Comparison of ENCODE assay signal across 10 cellular contexts in the genomic region with DNA sequence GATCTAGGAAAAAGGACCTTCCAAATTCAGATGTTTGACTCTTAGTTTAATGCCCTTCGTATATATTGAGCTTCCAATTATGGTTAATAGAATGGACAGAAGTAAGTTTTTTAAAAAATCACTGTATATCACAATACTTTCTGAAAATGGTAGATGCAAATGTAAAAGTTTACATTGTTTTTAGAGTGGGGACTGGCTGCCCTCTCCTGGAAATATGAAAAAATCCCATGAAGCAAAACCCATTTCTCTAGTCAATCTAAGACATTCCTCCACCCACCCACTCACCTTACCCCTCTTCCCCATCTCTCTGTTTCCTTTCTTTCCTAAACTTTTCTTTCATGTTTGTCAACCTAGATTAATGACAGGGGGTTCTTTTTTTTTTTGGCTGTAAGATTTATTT.
DNase-seq lines count a peak whose midpoint lies in the region; ATAC-seq, FAIRE-seq and TF ChIP-seq lines count a peak whose summit lies in the region.
"Had no signal": no experiment of that assay in that cellular context is flagged by ENCODE, and none has a peak within 500 bp of the region (broad histone marks: within the 10 kb centered on the region; RNA-seq: fewer than 3 reads in every experiment).

No MANE protein-coding gene starts in this region.

- no peaks in the 10 kb centered on the region for H3K79me2 ChIP-seq in GM12878 (ENCODE audit: control insufficient read depth, insufficient read depth, low read length)

- H3K27ac Mint-ChIP-seq in mesothelial cell of epicardium: no peak overlapping the region

- no peak overlapping the region for H3K27ac ChIP-seq in GM12878 (ENCODE audit: control insufficient read depth, insufficient read depth)

- no peaks in the 10 kb centered on the region for H3K4me1 ChIP-seq in GM12878 (ENCODE audit: control insufficient read depth, insufficient read depth, low read length)

- no peak overlapping the region for H3K4me3 Mint-ChIP-seq in mesothelial cell of epicardium

- TF ChIP-seq EP300 in GM12878 (IDR thresholded peaks at IDR 0.05; ENCODE audit: borderline replicate concordance in 1 of 2, control insufficient read depth in 1 of 2, low read depth in 2 of 2, low read length in 2 of 2): no peak

- no peaks in the 10 kb centered on the region for H3K36me3 ChIP-seq in GM12878 (ENCODE audit: control insufficient read depth in 2 of 2, insufficient read depth in 2 of 2, low read length in 1 of 2)

- ATAC-seq in GM12878: no peak
- no peak for ATAC-seq in GM21360 (IDR thresholded peaks at IDR 0.05; ENCODE audit: unreplicated experiment)

- WGBS in GM12878 (ENCODE audit: insufficient coverage, insufficient replicate concordance, low lambda C conversion rate, missing lambda C conversion rate): 0% methylated on average over 1 of the region's 1 CpG

- no peak for TF ChIP-seq POLR2A in GM12878 (IDR thresholded peaks at IDR 0.05; ENCODE audit: low read depth, low read length)

- CTCF ChIA-PET in GM12878 (lab: Yijun Ruan, JAX): interaction anchor here (0.7 to 3.3 kb wide), 27 partner anchors 10 to 1341 kb away, joined by 3 to 36 read pairs (median 6); no protein-coding TSS in a partner anchor

- no peak for DNase-seq in AG10803 (ENCODE audit: low read depth)
- peak; percentile 3 for DNase-seq in KBM-7
- DNase-seq in GM12878 (ENCODE audit: low read depth, low spot score): no peak
- DNase-seq in mesothelial cell of epicardium (ENCODE audit: low spot score in 2 of 2, unreplicated experiment in 2 of 2): no peak
- no peak for DNase-seq in activated effector memory CD4-positive, alpha-beta T cell treated with anti-CD3 and anti-CD28 coated beads, Interleukin-2, amount 50 U/mL, for 16 hours
- DNase-seq in GOT3 (lab: John Stamatoyannopoulos, UW): no peak
- DNase-seq in NCI-H446 (lab: John Stamatoyannopoulos, UW): no peak
- DNase-seq: cortex of kidney, NCI-H1436 treated with DMSO at 0.1 percent for 48 hours had no signal

- BruUV-seq in GM12878 (replicated peaks; lab: Mats Ljungman, UMichigan): no TSS peak

- no peak for FAIRE-seq in GM12878 (lab: Jason Lieb, UNC)

- POLR2A ChIA-PET in GM12878 (lab: Charles Lee): no interaction called here

- no peaks in the 10 kb centered on the region for H3K9me3 ChIP-seq in GM12878 (replicated peaks; ENCODE audit: control insufficient read depth, insufficient read depth, low read length)

- no peak overlapping the region for H3K4me2 ChIP-seq in GM12878 (ENCODE audit: control insufficient read depth, insufficient read depth)

- no peaks in the 10 kb centered on the region for H4K20me1 ChIP-seq in GM12878 (ENCODE audit: control insufficient read depth, insufficient read depth)

- no peaks in the 10 kb centered on the region for H3K36me3 Mint-ChIP-seq in mesothelial cell of epicardium

- peak; percentile 52 for TF ChIP-seq CTCF in AG10803 (conservative IDR thresholded peaks at IDR 0.05; ENCODE audit: low read length)
- TF ChIP-seq CTCF in GM12878 (IDR thresholded peaks at IDR 0.05 in 2 of 3, conservative IDR thresholded peaks at IDR 0.05 in 1 of 3; ENCODE audit: control insufficient read depth in 2 of 3, extremely low read depth in 1 of 3, insufficient read depth in 1 of 3, low read depth in 3 of 3, low read length in 3 of 3): peak in 2 of 3 experiments; percentile 7 to 44; a peak in 3 of 6 replicates
- peak; percentile 17 for TF ChIP-seq CTCF in mesothelial cell of epicardium (IDR thresholded peaks at IDR 0.05; ENCODE audit: unreplicated experiment)

- H3K27me3 Mint-ChIP-seq in mesothelial cell of epicardium (ENCODE audit: low read depth): no peaks in the 10 kb centered on the region

- in situ Hi-C loops in KBM-7 (cut with MboI; ENCODE audit: low pct_unique_long_range_greater_than_20kb, low sequenced_read_pairs) (loop anchor here (25.0 kb wide), 1 partner anchor 231 kb away; a partner anchor contains a TSS), GM12878 (cut with MboI) (loop anchor here (5.0 kb wide), 4 partner anchors 241 to 1241 kb away; no protein-coding TSS in a partner anchor)

- no peak overlapping the region for H2AFZ ChIP-seq in GM12878 (ENCODE audit: control insufficient read depth, low read depth, low read length)

- H3K27me3 ChIP-seq in GM12878 (replicated peaks in 1 of 2; ENCODE audit: control insufficient read depth in 2 of 2, insufficient read depth in 2 of 2, low read length in 1 of 2): no peaks in the 10 kb centered on the region

- intact Hi-C loops in GM12878 (cut with micrococcal nuclease; ENCODE audit: unreplicated experiment): loop anchor here (1.0 to 5.0 kb wide), 4 partner anchors 150 to 856 kb away; no protein-coding TSS in a partner anchor

- RAD21 ChIA-PET in GM12878 (lab: Charles Lee; ENCODE audit: unreplicated experiment): interaction anchor here (0.6 to 2.4 kb wide), 16 partner anchors 9 to 1341 kb away, joined by 3 to 18 read pairs (median 4); no protein-coding TSS in a partner anchor

- H3K4me1 Mint-ChIP-seq in mesothelial cell of epicardium: peaks cover 5% of the 10 kb centered on the region

- peaks cover 4% of the 10 kb centered on the region for H3K9me3 Mint-ChIP-seq in mesothelial cell of epicardium

- TF ChIP-seq RAD21 in GM12878 (IDR thresholded peaks at IDR 0.05; ENCODE audit: insufficient read depth, low read depth, low read length): peak; percentile 45; the same call in 1 of the 2 replicates

- H3K9ac ChIP-seq in GM12878 (ENCODE audit: control insufficient read depth, insufficient read depth, low read length): no peak overlapping the region

- H3K4me3 ChIP-seq in AG10803 (ENCODE audit: low read length): no peak overlapping the region
- no peak overlapping the region for H3K4me3 ChIP-seq in GM12878

- SMC1A ChIA-PET in GM12878 (lab: Charles Lee; ENCODE audit: uncharacterized antibody, unreplicated experiment): interaction anchor here (0.5 to 2.7 kb wide), 21 partner anchors 11 to 1341 kb away, joined by 3 to 29 read pairs (median 5); no protein-coding TSS in a partner anchor

TF ChIP-seq in GM12878, 131 proteins besides CTCF, POLR2A, EP300 and RAD21:
- TF ChIP-seq SMC3 (IDR thresholded peaks at IDR 0.05; ENCODE audit: borderline replicate concordance, low read length) (peak; percentile 39; the same call in 1 of the 2 replicates), SUPT20H (IDR thresholded peaks at IDR 0.05; ENCODE audit: borderline replicate concordance, control insufficient read depth, low read depth, low read length) (no peak)
- TF ChIP-seq, protein P1, sequence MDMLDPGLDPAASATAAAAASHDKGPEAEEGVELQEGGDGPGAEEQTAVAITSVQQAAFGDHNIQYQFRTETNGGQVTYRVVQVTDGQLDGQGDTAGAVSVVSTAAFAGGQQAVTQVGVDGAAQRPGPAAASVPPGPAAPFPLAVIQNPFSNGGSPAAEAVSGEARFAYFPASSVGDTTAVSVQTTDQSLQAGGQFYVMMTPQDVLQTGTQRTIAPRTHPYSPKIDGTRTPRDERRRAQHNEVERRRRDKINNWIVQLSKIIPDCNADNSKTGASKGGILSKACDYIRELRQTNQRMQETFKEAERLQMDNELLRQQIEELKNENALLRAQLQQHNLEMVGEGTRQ (IDR thresholded peaks at IDR 0.05; ENCODE audit: borderline replicate concordance, low read depth, low read length): no peak
